10 cellular contexts compared by ENCODE assay signal in genomic region chr16:20906225-20906870, GRCh38. TPM values are rescaled to one million over a fixed set of nuclear protein-coding genes. Genes with fewer than 3 reads are reported as not detected.
DNase-seq lines count a peak whose midpoint lies in the region; ATAC-seq and TF ChIP-seq lines count a peak whose summit lies in the region.
"Had no signal": no experiment of that assay in that cellular context is flagged by ENCODE, and none has a peak within 500 bp of the region (broad histone marks: within the 10 kb centered on the region; RNA-seq: fewer than 3 reads in every experiment).

No MANE protein-coding gene starts in this region.

- H3K36me3 ChIP-seq in PC-3 (ENCODE audit: low read depth, low read length) = no peaks in the 10 kb centered on the region
- no peaks in the 10 kb centered on the region for H3K36me3 ChIP-seq in uterus

- H2AFZ ChIP-seq in PC-3 (ENCODE audit: low read length) = no peak overlapping the region

- peak overlapping the region; percentile 42 for H3K27ac Mint-ChIP-seq in dendritic cell treated with granulocyte-macrophage colony-stimulating factor and Interleukin-4, amounts not matched to agents 40 ng/mL and 50 ng/mL, for 4 days
- H3K27ac Mint-ChIP-seq in type B pancreatic cell = no peak overlapping the region

- no peaks in the 10 kb centered on the region for H3K9me2 ChIP-seq in PC-3 (replicated peaks; ENCODE audit: low read length)

- peaks cover 14% of the 10 kb centered on the region for H3F3A ChIP-seq in PC-3 (ENCODE audit: low read length, unreplicated experiment)

- H3K9me3 ChIP-seq in PC-3 (ENCODE audit: low read length) = no peaks in the 10 kb centered on the region
- no peaks in the 10 kb centered on the region for H3K9me3 ChIP-seq in uterus

- no peak for TF ChIP-seq POLR2A in uterus (IDR thresholded peaks at IDR 0.05)

- H3K27me3 Mint-ChIP-seq in dendritic cell treated with granulocyte-macrophage colony-stimulating factor and Interleukin-4, amounts not matched to agents 40 ng/mL and 50 ng/mL, for 4 days = no peaks in the 10 kb centered on the region
- H3K27me3 Mint-ChIP-seq in type B pancreatic cell = no peaks in the 10 kb centered on the region

- H3K9ac ChIP-seq in PC-3 (ENCODE audit: low read length) = peak overlapping the region; percentile 32; the same call in 1 of the 2 replicates

- H3K27ac ChIP-seq in PC-3 (ENCODE audit: low read length) (peak overlapping the region; percentile 82), uterus (peak overlapping the region; percentile 96 to 100)

- H3K36me3 Mint-ChIP-seq in dendritic cell treated with granulocyte-macrophage colony-stimulating factor and Interleukin-4, amounts not matched to agents 40 ng/mL and 50 ng/mL, for 4 days (ENCODE audit: low read depth) = peaks cover 36% of the 10 kb centered on the region
- H3K36me3 Mint-ChIP-seq in type B pancreatic cell = peaks cover 10% of the 10 kb centered on the region

- POLR2A ChIA-PET in PC-3 (lab: Charles Lee; ENCODE audit: unreplicated experiment) = no interaction called here

- ATAC-seq in PC-3 = peak; percentile 45
- no peak for ATAC-seq in HG03469 (IDR thresholded peaks at IDR 0.05; ENCODE audit: unreplicated experiment)

- H3K9me3 Mint-ChIP-seq in dendritic cell treated with granulocyte-macrophage colony-stimulating factor and Interleukin-4, amounts not matched to agents 40 ng/mL and 50 ng/mL, for 4 days = no peaks in the 10 kb centered on the region
- H3K9me3 Mint-ChIP-seq in type B pancreatic cell = no peaks in the 10 kb centered on the region

- H3K4me2 ChIP-seq in PC-3 (ENCODE audit: low read length) = peak overlapping the region; percentile 71

- H3K4me3 Mint-ChIP-seq in dendritic cell treated with granulocyte-macrophage colony-stimulating factor and Interleukin-4, amounts not matched to agents 40 ng/mL and 50 ng/mL, for 4 days = no peak overlapping the region
- H3K4me3 Mint-ChIP-seq in type B pancreatic cell = no peak overlapping the region

- H3K4me1 ChIP-seq in PC-3 (ENCODE audit: insufficient read depth, low read length) = peaks cover 92% of the 10 kb centered on the region
- peaks cover 17 to 24% of the 10 kb centered on the region in 2 donors for H3K4me1 ChIP-seq in uterus

- TF ChIP-seq CTCF in PC-3 (conservative IDR thresholded peaks at IDR 0.05; ENCODE audit: low read depth, low read length) (no peak), uterus (IDR thresholded peaks at IDR 0.05) (no peak), type B pancreatic cell (conservative IDR thresholded peaks at IDR 0.05) (no peak)

- DNase-seq in PC-3 (peak; percentile 92), lung microvascular endothelial cell (ENCODE audit: low read depth in 2 of 2) (peak; percentile 68 to 73), uterus (peak; percentile 33 to 54), type B pancreatic cell (ENCODE audit: extremely low spot score, unreplicated experiment) (no peak), D341Med (ENCODE audit: low spot score) (no peak)
- DNase-seq: caudate nucleus; NCI-H1417 treated with DMSO at 0.1 percent for 48 hours; stimulated activated naive CD4-positive, alpha-beta T cell had no signal

- peaks cover 94% of the 10 kb centered on the region for H3K4me1 Mint-ChIP-seq in dendritic cell treated with granulocyte-macrophage colony-stimulating factor and Interleukin-4, amounts not matched to agents 40 ng/mL and 50 ng/mL, for 4 days (ENCODE audit: low read depth)
- peaks cover 40% of the 10 kb centered on the region for H3K4me1 Mint-ChIP-seq in type B pancreatic cell (ENCODE audit: unreplicated experiment)

- peaks cover 55% of the 10 kb centered on the region for H3K79me2 ChIP-seq in PC-3 (ENCODE audit: low read length)

- H4K20me1 ChIP-seq in PC-3 (ENCODE audit: low read length) = no peaks in the 10 kb centered on the region

- no TSS peak for BruUV-seq in PC-3 (replicated peaks; lab: Mats Ljungman, UMichigan)

- intact Hi-C loops in PC-3 (cut with micrococcal nuclease) (loop anchor here (5.0 kb wide), 1 partner anchor 181 kb away; no protein-coding TSS in a partner anchor), uterus (cut with DNase I; ENCODE audit: low total_unique reads) (loop anchor here (10.0 kb wide), 1 partner anchor 52 kb away; no protein-coding TSS in a partner anchor)
- intact Hi-C loops in dendritic cell treated with granulocyte-macrophage colony-stimulating factor and Interleukin-4, amounts not matched to agents 40 ng/mL and 50 ng/mL, for 4 days (cut with micrococcal nuclease) = no loop called here

- no peaks in the 10 kb centered on the region for H3K27me3 ChIP-seq in PC-3 (ENCODE audit: low read length)
- H3K27me3 ChIP-seq in uterus = no peaks in the 10 kb centered on the region

- CTCF ChIA-PET in PC-3 (lab: Charles Lee) = interaction anchor here (0.7 kb wide), 1 partner anchor 29 kb away, joined by 3 read pairs; no protein-coding TSS in a partner anchor

- peak overlapping the region; percentile 19; the same call in 1 of the 2 replicates for H3K4me3 ChIP-seq in PC-3 (ENCODE audit: low read length)
- H3K4me3 ChIP-seq in uterus = no peak overlapping the region

RNA-seq across cellular contexts. Expression of gene LYRM1, which starts 5.8 kb away (rescaled TPM):
- total RNA-seq in PC-3 (2014; rRNA removed) (21.9 and 35.1 TPM in 2 replicates), lung microvascular endothelial cell (39.2 and 47.2 TPM in 2 replicates), uterus (100 to 1,000 TPM in 1 of 4 donors, 10 to 100 TPM in 3; 40.0 to 201 (median 51.0) TPM), type B pancreatic cell (ENCODE audit: low replicate concordance) (30.6 and 31.7 TPM in 2 replicates)

RNA-seq across cellular contexts. Expression of gene DCUN1D3, which starts 6.2 kb away (rescaled TPM):
- total RNA-seq in PC-3 (2014; rRNA removed) (8.5 and 10.5 TPM in 2 replicates), lung microvascular endothelial cell (17.2 and 20.8 TPM in 2 replicates), uterus (10 to 100 TPM; 14.7 to 38.0 (median 21.5) TPM), type B pancreatic cell (ENCODE audit: low replicate concordance) (12.9 and 13.5 TPM in 2 replicates)

Comparison
In these comparisons a context has a peak if more than half of its experiments do, and no peak if none do; other contexts are left out.
1. DNase-seq: peak in PC-3 (single experiment), lung microvascular endothelial cell (2 of 2) and uterus (2 of 2); none in type B pancreatic cell (single experiment) and D341Med (single experiment).